In genomic region chr9:136722969-136723356, GRCh38 we compare ENCODE assay signal across 1 cellular context.
TF ChIP-seq lines count a peak whose summit lies in the region.

No MANE protein-coding gene starts in this region.

TF ChIP-seq in K562, 482 proteins besides CTCF, POLR2A, EP300 and RAD21 (continued from another document):
- 0 out of 2 replicates have a peak, but pooled peaks have one; percentile 46 for TF ChIP-seq ZBTB9 (CRISPR knock-in tag; IDR thresholded peaks at IDR 0.05)
- TF ChIP-seq OTX1 (CRISPR knock-in tag; IDR thresholded peaks at IDR 0.05), result no peak
- no peak for TF ChIP-seq KDM2B (CRISPR knock-in tag; IDR thresholded peaks at IDR 0.05)
- no peak for TF ChIP-seq MIER1 (IDR thresholded peaks at IDR 0.05; ENCODE audit: low read depth)
- peak; percentile 36; the same call in 1 of the 2 replicates for TF ChIP-seq CREB1 (IDR thresholded peaks at IDR 0.05)
- no peak for TF ChIP-seq CREB1 (CRISPR knock-in tag; IDR thresholded peaks at IDR 0.05)
- TF ChIP-seq CUX1 (CRISPR knock-in tag; IDR thresholded peaks at IDR 0.05), result no peak
- TF ChIP-seq HDAC1 (IDR thresholded peaks at IDR 0.05), result no peak
- TF ChIP-seq MLX (CRISPR knock-in tag; conservative IDR thresholded peaks at IDR 0.05), result no peak
- TF ChIP-seq RERE (CRISPR knock-in tag; IDR thresholded peaks at IDR 0.05; ENCODE audit: borderline replicate concordance), result no peak
- 0 out of 2 replicates have a peak, but pooled peaks have one; percentile 33 for TF ChIP-seq MBD2 (IDR thresholded peaks at IDR 0.05; ENCODE audit: borderline replicate concordance, low read depth)
- TF ChIP-seq NR4A1 (CRISPR knock-in tag; IDR thresholded peaks at IDR 0.05), result no peak
- TF ChIP-seq NR4A1 (tag; IDR thresholded peaks at IDR 0.05), result no peak
- TF ChIP-seq FIP1L1 (IDR thresholded peaks at IDR 0.05; ENCODE audit: low read depth, low read length, poor library complexity, severe bottlenecking), result peak; percentile 98
- no peak for TF ChIP-seq ZNF165 (CRISPR knock-in tag; IDR thresholded peaks at IDR 0.05; ENCODE audit: borderline replicate concordance)
